Comparison of ENCODE assay signal across 8 cellular contexts in genomic region chr5:81971086-81971693, GRCh38. TPM values are rescaled to one million over a fixed set of nuclear protein-coding genes. Genes with fewer than 3 reads are reported as not detected.
DNase-seq lines count a peak whose midpoint lies in the region; TF ChIP-seq lines count a peak whose summit lies in the region.

No MANE protein-coding gene starts in this region.

- no peaks in the 10 kb centered on the region for H3K9me3 Mint-ChIP-seq in HFFc6

- no peaks in the 10 kb centered on the region for H3K36me3 Mint-ChIP-seq in HFFc6 (ENCODE audit: low read depth)

- no peaks in the 10 kb centered on the region for H3K27me3 Mint-ChIP-seq in HFFc6 (ENCODE audit: insufficient read depth)

- H3K4me1 Mint-ChIP-seq in HFFc6 (ENCODE audit: low read depth): peaks cover 23% of the 10 kb centered on the region

- peak overlapping the region; percentile 91 for H3K4me3 Mint-ChIP-seq in HFFc6

- H3K4me1 ChIP-seq in SJSA1 (replicated peaks) (peaks cover 13% of the 10 kb centered on the region), urinary bladder (ENCODE audit: insufficient read depth) (no peaks in the 10 kb centered on the region)

- DNase-seq in NCI-H1105 treated with DMSO at 0.1 percent for 48 hours (lab: John Stamatoyannopoulos, UW) (peak; percentile 46), NCI-H1105 (lab: John Stamatoyannopoulos, UW) (no peak), HFFc6 (peak; percentile 1), SJSA1 (ENCODE audit: low read depth in 1 of 2, low spot score in 2 of 2) (peak in 1 of 2 experiments; percentile 64), dermis microvascular lymphatic vessel endothelial cell (ENCODE audit: low read depth in 2 of 2) (peak; percentile 19 to 20), midbrain (lab: John Stamatoyannopoulos, UW) (peak; percentile 63), cerebellar nuclear complex (lab: John Stamatoyannopoulos, UW) (no peak)

- peak overlapping the region; percentile 90 for H3K27ac Mint-ChIP-seq in HFFc6

- no peaks in the 10 kb centered on the region for H3K27me3 ChIP-seq in SJSA1 (replicated peaks)

- TF ChIP-seq CTCF in HFFc6 (IDR thresholded peaks at IDR 0.05): no peak

- 2% methylated on average over 10 of the region's 10 CpGs for WGBS in urinary bladder

- peak overlapping the region; percentile 78 for H3K4me3 ChIP-seq in SJSA1
- H3K4me3 ChIP-seq in urinary bladder (ENCODE audit: low read depth, low read length): peak overlapping the region; percentile 55

- H3K9me3 ChIP-seq in SJSA1 (replicated peaks): no peaks in the 10 kb centered on the region

- no peaks in the 10 kb centered on the region for H3K36me3 ChIP-seq in SJSA1
- no peaks in the 10 kb centered on the region for H3K36me3 ChIP-seq in urinary bladder (ENCODE audit: insufficient read depth)

- H3K27ac ChIP-seq in SJSA1 (peak overlapping the region; percentile 97), urinary bladder (ENCODE audit: low read depth) (peak overlapping the region; percentile 94)

RNA-seq across cellular contexts. Expression of gene ATG10, which starts 0.6 kb away (rescaled TPM):
- 1 to 10 TPM; 3.7 to 4.8 (median 4.4) TPM for total RNA-seq in HFFc6 (2021; fragmentation: NEBNext Ultra II Directional; extraction: Animal tissue kit (Norgen Biotek cat#: 25700))
- 11.5 and 23.5 TPM in 2 replicates for total RNA-seq in SJSA1 (2014; rRNA removed; shearing (Covaris generic))
- total RNA-seq in dermis microvascular lymphatic vessel endothelial cell (5.5 and 6.2 TPM in 2 replicates), urinary bladder (14.5 TPM)
- 6.1 TPM for polyA plus RNA-seq in urinary bladder

Comparison
In these comparisons a context has a peak if more than half of its experiments do, and no peak if none do; other contexts are left out.
1. DNase-seq: peak in NCI-H1105 treated with DMSO at 0.1 percent for 48 hours (single experiment), HFFc6 (single experiment), dermis microvascular lymphatic vessel endothelial cell (2 of 2) and midbrain (single experiment); none in NCI-H1105 (single experiment) and cerebellar nuclear complex (0 of 2).